10 cellular contexts compared by ENCODE assay signal in the genomic region with DNA sequence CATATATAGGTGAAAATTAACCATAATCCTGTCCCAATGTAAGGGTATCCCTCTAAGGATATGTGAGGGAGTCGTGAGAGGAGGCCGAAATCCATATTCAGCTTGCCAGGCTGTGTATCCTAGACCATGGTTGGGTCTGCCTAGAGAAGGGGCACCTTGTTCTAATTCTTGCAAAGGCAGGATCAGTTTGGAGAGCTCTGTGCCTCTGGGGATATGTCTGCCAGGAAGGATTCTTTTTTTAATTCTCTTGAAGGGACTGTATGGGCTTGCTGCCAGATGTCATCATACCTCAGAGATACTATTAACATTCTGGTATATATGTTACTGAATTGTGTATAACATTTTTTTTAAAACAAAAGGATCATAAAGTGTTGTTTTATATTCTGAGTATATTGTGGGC. TPM values are rescaled to one million over a fixed set of nuclear protein-coding genes. Genes with fewer than 3 reads are reported as not detected.
DNase-seq lines count a peak whose midpoint lies in the region; FAIRE-seq and TF ChIP-seq lines count a peak whose summit lies in the region.
"Had no signal": no experiment of that assay in that cellular context is flagged by ENCODE, and none has a peak within 500 bp of the region (broad histone marks: within the 10 kb centered on the region; RNA-seq: fewer than 3 reads in every experiment).

No MANE protein-coding gene starts in this region.

- no peak for TF ChIP-seq CTCF in colonic mucosa (IDR thresholded peaks at IDR 0.05)
- no peak for TF ChIP-seq CTCF in osteoblast (IDR thresholded peaks at IDR 0.05; ENCODE audit: extremely low read depth, low read depth, low read length)
- TF ChIP-seq CTCF in spleen (IDR thresholded peaks at IDR 0.05 in 8 of 11, conservative IDR thresholded peaks at IDR 0.05 in 3 of 11), result no peak

- TF ChIP-seq POLR2A in spleen (IDR thresholded peaks at IDR 0.05), result no peak

- H3K4me1 ChIP-seq in colonic mucosa (peaks cover 8% of the 10 kb centered on the region), osteoblast (ENCODE audit: insufficient read depth, low read length) (peaks cover 21% of the 10 kb centered on the region), spleen (peaks cover 19 to 54% (median 35%) of the 10 kb centered on the region in 6 donors)

- no peak for FAIRE-seq in urothelium cell line (lab: Jason Lieb, UNC)

- H3K4me3 ChIP-seq in colonic mucosa (peak overlapping the region; percentile 94), osteoblast (ENCODE audit: insufficient read depth, low read length) (peak overlapping the region; percentile 93), spleen (peak overlapping the region in 3 of 8 donors; percentile 87 to 97 (median 89))

- H3K4me2 ChIP-seq in osteoblast (ENCODE audit: insufficient read depth, low read length), result peak overlapping the region; percentile 83

- H3K27ac ChIP-seq in colonic mucosa (peak overlapping the region; percentile 99), osteoblast (ENCODE audit: low read depth, low read length) (no peak overlapping the region), spleen (no peak overlapping the region)
- H3K27ac ChIP-seq: 22Rv1 had no signal

- peak overlapping the region in 1 of 2 donors; percentile 89 for H3K9ac ChIP-seq in colonic mucosa (ENCODE audit: low read depth in 2 of 2, low read length in 2 of 2)

- 88 to 95% (median 90%) methylated on average over 2 of the region's 2 CpGs for WGBS in spleen, 5 donors

- no peaks in the 10 kb centered on the region for H3K27me3 ChIP-seq in colonic mucosa
- H3K27me3 ChIP-seq in osteoblast (ENCODE audit: insufficient read depth, low read length), result no peaks in the 10 kb centered on the region
- no peaks in the 10 kb centered on the region for H3K27me3 ChIP-seq in spleen (replicated peaks in 1 of 7)

- H4K20me1 ChIP-seq in osteoblast (ENCODE audit: insufficient read depth, low read length), result peaks cover 3% of the 10 kb centered on the region

- intact Hi-C loops in colonic mucosa (cut with DNase I), result no loop called here
- intact Hi-C loops in spleen (cut with DNase I; ENCODE audit: low total_unique reads), result loop anchor here (5.0 to 10.0 kb wide), 2 partner anchors 84 to 137 kb away; no protein-coding TSS in a partner anchor

- peak; percentile 7 for DNase-seq in DMS153 treated with DMSO at 0.1 percent for 48 hours (lab: John Stamatoyannopoulos, UW; ENCODE audit: unreplicated experiment)
- DNase-seq in DMS153 (lab: John Stamatoyannopoulos, UW), result no peak
- peak; percentile 53 for DNase-seq in NCI-H69 (lab: John Stamatoyannopoulos, UW)
- peak; percentile 28 for DNase-seq in colonic mucosa
- peak; percentile 57 for DNase-seq in osteoblast (ENCODE audit: insufficient read length, low spot score, missing footprints)
- DNase-seq in stimulated activated CD4-positive, alpha-beta T cell treated with anti-CD3 and anti-CD28 coated beads, Interleukin-1b, Interleukin-23, amount 100 ng/mL, for 48 hours, result no peak
- DNase-seq in spleen, result no peak
- no peak for DNase-seq in urothelium cell line (ENCODE audit: low spot score)
- DNase-seq: cortex of kidney had no signal

- no peaks in the 10 kb centered on the region for H3K36me3 ChIP-seq in colonic mucosa
- H3K36me3 ChIP-seq in osteoblast (ENCODE audit: insufficient read depth, low read length), result no peaks in the 10 kb centered on the region
- peaks cover 0 to 9% (median 0%) of the 10 kb centered on the region in 6 donors for H3K36me3 ChIP-seq in spleen

- peaks cover 67% of the 10 kb centered on the region for H3K79me2 ChIP-seq in osteoblast (ENCODE audit: insufficient read depth, low read length)

- H2AFZ ChIP-seq in osteoblast (ENCODE audit: low read length), result no peak overlapping the region

- H3K9me3 ChIP-seq in colonic mucosa, result no peaks in the 10 kb centered on the region
- H3K9me3 ChIP-seq in osteoblast (ENCODE audit: low read depth, low read length), result no peaks in the 10 kb centered on the region
- H3K9me3 ChIP-seq in spleen, result no peaks in the 10 kb centered on the region

RNA-seq across cellular contexts. Expression of a gene that starts 2.4 kb away (rescaled TPM):
- total RNA-seq in colonic mucosa, result 100 to 1,000 TPM; 231 to 374 TPM
- 37.3 and 46.6 TPM in 2 replicates for total RNA-seq in osteoblast
- total RNA-seq in spleen, result 10 to 100 TPM; 46.0 to 72.2 (median 69.6) TPM
- 10 to 100 TPM; 35.7 to 80.1 (median 60.7) TPM for polyA plus RNA-seq in spleen

Comparison
In these comparisons a context has a peak if more than half of its experiments do, and no peak if none do; other contexts are left out.
1. DNase-seq: peak in DMS153 treated with DMSO at 0.1 percent for 48 hours (single experiment), NCI-H69 (single experiment), colonic mucosa (single experiment) and osteoblast (single experiment); none in DMS153 (single experiment), stimulated activated CD4-positive, alpha-beta T cell treated with anti-CD3 and anti-CD28 coated beads, Interleukin-1b, Interleukin-23, amount 100 ng/mL, for 48 hours (single experiment), spleen (single experiment) and urothelium cell line (single experiment).